ENCODE assay signal across 21 cellular contexts in genomic region chr3:195921334-195921771, GRCh38. TPM values are rescaled to one million over a fixed set of nuclear protein-coding genes. Genes with fewer than 3 reads are reported as not detected.
DNase-seq lines count a peak whose midpoint lies in the region; ATAC-seq and TF ChIP-seq lines count a peak whose summit lies in the region.
"Had no signal": no experiment of that assay in that cellular context is flagged by ENCODE, and none has a peak within 500 bp of the region (broad histone marks: within the 10 kb centered on the region; RNA-seq: fewer than 3 reads in every experiment).

No MANE protein-coding gene starts in this region.

- no peaks in the 10 kb centered on the region for H3K36me3 ChIP-seq in osteoblast (ENCODE audit: insufficient read depth, low read length)
- H3K36me3 ChIP-seq: neutrophil, suprapubic skin had no signal

- TF ChIP-seq CTCF in VCaP (conservative IDR thresholded peaks at IDR 0.05) (no peak), fibroblast of pulmonary artery (IDR thresholded peaks at IDR 0.05; ENCODE audit: low read length, missing control alignments) (no peak), osteoblast (IDR thresholded peaks at IDR 0.05; ENCODE audit: extremely low read depth, low read depth, low read length) (no peak), RWPE1 (conservative IDR thresholded peaks at IDR 0.05; ENCODE audit: low read depth) (no peak)

- DNase-seq in CD1c-positive myeloid dendritic cell (ENCODE audit: extremely low spot score) = peak; percentile 41
- DNase-seq in fibroblast of pulmonary artery (ENCODE audit: low read depth) = peak; percentile 19
- DNase-seq in osteoblast (ENCODE audit: insufficient read length, low spot score, missing footprints) = no peak
- DNase-seq in activated T-cell treated with anti-CD3 and anti-CD28 coated beads for 4 hours = no peak
- no peak for DNase-seq in T-helper 17 cell
- DNase-seq in RWPE1 (ENCODE audit: low spot score) = no peak
- no peak for DNase-seq in activated T-cell treated with anti-CD3 and anti-CD28 coated beads, Interleukin-2, amount 50 U/mL, for 24 hours
- DNase-seq: activated CD4-positive, alpha-beta memory T cell treated with anti-CD3 and anti-CD28 coated beads for 36 hours; activated naive CD4-positive, alpha-beta T cell treated with anti-CD3 and anti-CD28 coated beads, Interleukin-2, amount 50 U/mL, for 16 hours; activated T-cell treated with anti-CD3 and anti-CD28 coated beads, Interleukin-2, amount 50 U/mL, for 4 hours; COR-L47; GOT3; hypothalamus; mucosa of descending colon; NCI-H1436; NCI-H226; PC-3 had no signal

- H3K4me1 Mint-ChIP-seq in T-helper 17 cell = peaks cover 9% of the 10 kb centered on the region
- H3K4me1 Mint-ChIP-seq in activated T-cell treated with anti-CD3 and anti-CD28 coated beads, Interleukin-2, amount 50 U/mL, for 24 hours (ENCODE audit: low read depth) = peaks cover 6% of the 10 kb centered on the region

- no peaks in the 10 kb centered on the region for H3K4me1 ChIP-seq in osteoblast (ENCODE audit: insufficient read depth, low read length)

- no peak for ATAC-seq in T-helper 17 cell
- ATAC-seq: activated T-cell treated with anti-CD3 and anti-CD28 coated beads, Interleukin-2, amount 50 U/mL, for 4 hours; mucosa of descending colon; PC-3 had no signal

- H3K27me3 ChIP-seq in osteoblast (ENCODE audit: insufficient read depth, low read length) = peaks cover 15% of the 10 kb centered on the region
- H3K27me3 ChIP-seq: suprapubic skin had no signal

- H4K20me1 ChIP-seq in osteoblast (ENCODE audit: insufficient read depth, low read length) = no peaks in the 10 kb centered on the region

- no peaks in the 10 kb centered on the region for H3K9me3 Mint-ChIP-seq in activated T-cell treated with anti-CD3 and anti-CD28 coated beads, Interleukin-2, amount 50 U/mL, for 24 hours
- H3K9me3 Mint-ChIP-seq: activated CD4-positive, alpha-beta memory T cell treated with anti-CD3 and anti-CD28 coated beads for 36 hours; activated T-cell treated with anti-CD3 and anti-CD28 coated beads, Interleukin-2, amount 50 U/mL, for 4 hours; T-helper 1 cell treated with Interleukin-12 subunit alpha and Interleukin-12 subunit beta and Interleukin-4 antibody, amounts not matched to agents 30 μg/mL and 1 μg/mL, for 36 hours had no signal

- H3K4me3 ChIP-seq in fibroblast of pulmonary artery (replicated peaks; ENCODE audit: low read depth, low read length) (no peak overlapping the region), osteoblast (ENCODE audit: insufficient read depth, low read length) (no peak overlapping the region)
- H3K4me3 ChIP-seq: mucosa of descending colon, suprapubic skin had no signal

- peaks cover 9% of the 10 kb centered on the region for H3K27me3 Mint-ChIP-seq in T-helper 17 cell
- H3K27me3 Mint-ChIP-seq in activated T-cell treated with anti-CD3 and anti-CD28 coated beads, Interleukin-2, amount 50 U/mL, for 24 hours = no peaks in the 10 kb centered on the region
- H3K27me3 Mint-ChIP-seq: activated CD4-positive, alpha-beta memory T cell treated with anti-CD3 and anti-CD28 coated beads for 36 hours had no signal

- CTCF ChIA-PET in RWPE1 (lab: Yijun Ruan, JAX) = interaction anchor here (0.9 kb wide), 1 partner anchor 18 kb away, joined by 3 read pairs; no protein-coding TSS in a partner anchor

- POLR2A ChIA-PET in RWPE1 (lab: Yijun Ruan, JAX; ENCODE audit: low non-redundant PET) = no interaction called here

- no peak overlapping the region for H2AFZ ChIP-seq in osteoblast (ENCODE audit: low read length)

- peak overlapping the region; percentile 37 for H3K27ac ChIP-seq in VCaP
- H3K27ac ChIP-seq in osteoblast (ENCODE audit: low read depth, low read length) = no peak overlapping the region
- H3K27ac ChIP-seq in RWPE1 = no peak overlapping the region
- H3K27ac ChIP-seq: neutrophil, suprapubic skin had no signal

- no peaks in the 10 kb centered on the region for H3K9me3 ChIP-seq in osteoblast (ENCODE audit: low read depth, low read length)
- no peaks in the 10 kb centered on the region for H3K9me3 ChIP-seq in T-helper 17 cell (ENCODE audit: control insufficient read depth, low read length, poor library complexity, severe bottlenecking)
- H3K9me3 ChIP-seq: mucosa of descending colon, neutrophil, suprapubic skin had no signal

- H3K36me3 Mint-ChIP-seq in T-helper 17 cell (ENCODE audit: low read depth) = peaks cover 2% of the 10 kb centered on the region
- no peaks in the 10 kb centered on the region for H3K36me3 Mint-ChIP-seq in activated T-cell treated with anti-CD3 and anti-CD28 coated beads, Interleukin-2, amount 50 U/mL, for 24 hours (ENCODE audit: low read depth)
- H3K36me3 Mint-ChIP-seq: activated CD4-positive, alpha-beta memory T cell treated with anti-CD3 and anti-CD28 coated beads for 36 hours had no signal

- H3K4me3 Mint-ChIP-seq in T-helper 17 cell = no peak overlapping the region
- H3K4me3 Mint-ChIP-seq in activated T-cell treated with anti-CD3 and anti-CD28 coated beads, Interleukin-2, amount 50 U/mL, for 24 hours = no peak overlapping the region
- H3K4me3 Mint-ChIP-seq: activated CD4-positive, alpha-beta memory T cell treated with anti-CD3 and anti-CD28 coated beads for 36 hours; activated T-cell treated with anti-CD3 and anti-CD28 coated beads, Interleukin-2, amount 50 U/mL, for 4 hours; T-helper 1 cell treated with Interleukin-12 subunit alpha and Interleukin-12 subunit beta and Interleukin-4 antibody, amounts not matched to agents 30 μg/mL and 1 μg/mL, for 36 hours had no signal

- no peaks in the 10 kb centered on the region for H3K79me2 ChIP-seq in osteoblast (ENCODE audit: insufficient read depth, low read length)

- H3K27ac Mint-ChIP-seq in T-helper 17 cell = no peak overlapping the region
- H3K27ac Mint-ChIP-seq in activated T-cell treated with anti-CD3 and anti-CD28 coated beads, Interleukin-2, amount 50 U/mL, for 24 hours = no peak overlapping the region
- H3K27ac Mint-ChIP-seq: activated CD4-positive, alpha-beta memory T cell treated with anti-CD3 and anti-CD28 coated beads for 36 hours; T-helper 1 cell treated with Interleukin-12 subunit alpha and Interleukin-12 subunit beta and Interleukin-4 antibody, amounts not matched to agents 30 μg/mL and 1 μg/mL, for 36 hours had no signal

- H3K4me2 ChIP-seq in osteoblast (ENCODE audit: insufficient read depth, low read length) = peak overlapping the region; percentile 18

RNA-seq across cellular contexts. Expression of gene TNK2, which starts 13.0 kb away (rescaled TPM):
- total RNA-seq in osteoblast (10.6 and 11.6 TPM in 2 replicates), T-helper 17 cell (100 to 1,000 TPM; 123 to 125 TPM)

Comparison
In these comparisons a context has a peak if more than half of its experiments do, and no peak if none do; other contexts are left out.
1. DNase-seq: peak in CD1c-positive myeloid dendritic cell (single experiment) and fibroblast of pulmonary artery (single experiment); none in osteoblast (single experiment), activated T-cell treated with anti-CD3 and anti-CD28 coated beads for 4 hours (single experiment), T-helper 17 cell (0 of 3), RWPE1 (single experiment) and activated T-cell treated with anti-CD3 and anti-CD28 coated beads, Interleukin-2, amount 50 U/mL, for 24 hours (single experiment).